8 cellular contexts compared by ENCODE assay signal in genomic region chr5:139341689-139342422, GRCh38. TPM values are rescaled to one million over a fixed set of nuclear protein-coding genes. Genes with fewer than 3 reads are reported as not detected.
A peak's percentile ranks its signal among the peaks of the same experiment; 100 is the strongest.
DNase-seq lines count a peak whose midpoint lies in the region; ATAC-seq and TF ChIP-seq lines count a peak whose summit lies in the region.

PAIP2 (plus strand) TSS chr5:139341854; CDS start chr5:139363785, 21,931 bp downstream.

- peak; percentile 96 for DNase-seq in CD14-positive monocyte (ENCODE audit: low spot score)
- DNase-seq in NCI-H748 (lab: John Stamatoyannopoulos, UW; ENCODE audit: unreplicated experiment), result peak; percentile 99
- peak; percentile 98 for DNase-seq in activated CD4-positive, alpha-beta T cell treated with anti-CD3 and anti-CD28 coated beads, Interleukin-2, amount 50 U/mL, for 1 hour
- DNase-seq in left lung, result peak; percentile 98 to 100
- DNase-seq in stimulated activated CD4-positive, alpha-beta T cell treated with anti-CD3 and anti-CD28 coated beads, Interleukin-2, amount 100 ng/mL, for 48 hours, result peak; percentile 95

- no peaks in the 10 kb centered on the region for H3K27me3 ChIP-seq in left lung

- intact Hi-C loops in CD14-positive monocyte (cut with micrococcal nuclease) (loop anchor here in 1 of 2 donors (2.0 to 5.0 kb wide), 3 partner anchors 33 to 765 kb away; partner anchors contain the start of gene HSPA9), left lung (cut with DNase I) (no loop called here)
- intact Hi-C loops in dendritic cell treated with granulocyte-macrophage colony-stimulating factor and Interleukin-4, amounts not matched to agents 40 ng/mL and 50 ng/mL, for 4 days (cut with micrococcal nuclease), result loop anchor here (2.0 to 5.0 kb wide), 2 partner anchors 47 to 50 kb away; no protein-coding TSS in a partner anchor

- ATAC-seq in GM19351 (IDR thresholded peaks at IDR 0.05; ENCODE audit: unreplicated experiment) (peak; percentile 88), HG03521 (IDR thresholded peaks at IDR 0.05; ENCODE audit: unreplicated experiment) (peak; percentile 91), left lung (peak; percentile 98)

- peaks cover 33% of the 10 kb centered on the region for H3K4me1 Mint-ChIP-seq in CD14-positive monocyte
- peaks cover 48% of the 10 kb centered on the region for H3K4me1 Mint-ChIP-seq in dendritic cell treated with granulocyte-macrophage colony-stimulating factor and Interleukin-4, amounts not matched to agents 40 ng/mL and 50 ng/mL, for 4 days (ENCODE audit: low read depth)

- peak within 1 kb of the TSS; percentile 94 to 100 (median 99) for H3K27ac Mint-ChIP-seq in CD14-positive monocyte
- peak within 1 kb of the TSS; percentile 96 for H3K27ac Mint-ChIP-seq in dendritic cell treated with granulocyte-macrophage colony-stimulating factor and Interleukin-4, amounts not matched to agents 40 ng/mL and 50 ng/mL, for 4 days

- H3K27me3 Mint-ChIP-seq in CD14-positive monocyte (ENCODE audit: low read depth in 3 of 3), result peaks cover 5 to 7% (median 6%) of the 10 kb centered on the region in 3 donors
- H3K27me3 Mint-ChIP-seq in dendritic cell treated with granulocyte-macrophage colony-stimulating factor and Interleukin-4, amounts not matched to agents 40 ng/mL and 50 ng/mL, for 4 days, result no peaks in the 10 kb centered on the region

- TF ChIP-seq CTCF in CD14-positive monocyte (IDR thresholded peaks at IDR 0.05) (peak; percentile 65), left lung (IDR thresholded peaks at IDR 0.05) (peak; percentile 28 to 75)

- H3K36me3 ChIP-seq in left lung, result no peaks in the 10 kb centered on the region

- peaks cover 0 to 2% (median 0%) of the 10 kb centered on the region in 7 donors for H3K9me3 Mint-ChIP-seq in CD14-positive monocyte
- no peaks in the 10 kb centered on the region for H3K9me3 Mint-ChIP-seq in dendritic cell treated with granulocyte-macrophage colony-stimulating factor and Interleukin-4, amounts not matched to agents 40 ng/mL and 50 ng/mL, for 4 days

- no peaks in the 10 kb centered on the region for H3K9me3 ChIP-seq in left lung

- peak within 1 kb of the TSS; percentile 97 to 99 for H3K4me3 Mint-ChIP-seq in CD14-positive monocyte
- H3K4me3 Mint-ChIP-seq in dendritic cell treated with granulocyte-macrophage colony-stimulating factor and Interleukin-4, amounts not matched to agents 40 ng/mL and 50 ng/mL, for 4 days, result peak within 1 kb of the TSS; percentile 97

- H3K27ac ChIP-seq in left lung, result peak within 1 kb of the TSS; percentile 98 to 99

- peaks cover 6 to 17% of the 10 kb centered on the region in 2 donors for H3K36me3 Mint-ChIP-seq in CD14-positive monocyte
- peaks cover 33% of the 10 kb centered on the region for H3K36me3 Mint-ChIP-seq in dendritic cell treated with granulocyte-macrophage colony-stimulating factor and Interleukin-4, amounts not matched to agents 40 ng/mL and 50 ng/mL, for 4 days (ENCODE audit: low read depth)

- H3K4me3 ChIP-seq in left lung, result peak within 1 kb of the TSS; percentile 93 to 94

- peaks cover 12 to 40% of the 10 kb centered on the region in 2 donors for H3K4me1 ChIP-seq in left lung

RNA-seq across cellular contexts. Expression of gene PAIP2, which starts in this region (rescaled TPM):
- 100 to 1,000 TPM; 313 to 325 TPM for polyA plus RNA-seq in CD14-positive monocyte
- 10 to 100 TPM; 66.8 to 73.9 TPM for total RNA-seq in left lung

Comparison
In these comparisons a context has a peak if more than half of its experiments do, and no peak if none do; other contexts are left out.
1. Peak in every context shown above with its lines: DNase-seq, ATAC-seq, H3K4me3 ChIP-seq and H3K27ac ChIP-seq.